In the genomic region with DNA sequence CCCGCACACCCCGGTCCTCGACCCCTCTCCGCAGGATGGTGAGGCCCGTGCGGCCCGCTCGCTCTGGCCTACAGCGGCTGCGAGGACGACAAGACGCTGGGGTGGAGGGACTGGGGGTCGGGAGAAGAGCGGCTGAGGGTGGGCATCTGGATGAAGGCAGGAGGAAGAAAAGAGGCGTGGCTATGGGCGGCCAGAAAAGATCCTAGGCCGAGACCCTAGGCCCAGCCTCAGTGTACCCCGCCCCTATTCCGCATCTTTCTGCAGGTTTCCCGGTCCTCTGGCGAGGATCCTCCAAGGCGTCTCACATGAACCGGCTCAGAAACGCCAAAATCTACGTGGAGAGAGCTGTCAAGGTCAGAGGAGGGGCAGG, we compare ENCODE assay signal across 8 cellular contexts. TPM values are rescaled to one million over a fixed set of nuclear protein-coding genes. Genes with fewer than 3 reads are reported as not detected.
DNase-seq lines count a peak whose midpoint lies in the region; ATAC-seq and TF ChIP-seq lines count a peak whose summit lies in the region.

No MANE protein-coding gene starts in this region.

- peaks cover 0 to 54% (median 34%) of the 10 kb centered on the region in 9 donors for H3K36me3 ChIP-seq in heart left ventricle
- H3K36me3 ChIP-seq in mesodermal cell (ENCODE audit: control insufficient read depth, insufficient read depth, low read length) = peaks cover 36% of the 10 kb centered on the region
- H3K36me3 ChIP-seq in uterus = no peaks in the 10 kb centered on the region

- TF ChIP-seq POLR2A in heart left ventricle (IDR thresholded peaks at IDR 0.05) (no peak), uterus (IDR thresholded peaks at IDR 0.05) (no peak)

- TF ChIP-seq CTCF in heart left ventricle (IDR thresholded peaks at IDR 0.05) (no peak), uterus (IDR thresholded peaks at IDR 0.05) (no peak)

- H3K4me1 ChIP-seq in heart left ventricle (peaks cover 0 to 23% (median 7%) of the 10 kb centered on the region in 12 donors), mesodermal cell (ENCODE audit: control insufficient read depth, insufficient read depth, low read length, poor library complexity, severe bottlenecking) (peaks cover 11% of the 10 kb centered on the region), uterus (peaks cover 0 to 4% of the 10 kb centered on the region in 2 donors)

- 5 to 7% (median 5%) methylated on average over 25 of the region's 25 CpGs for WGBS in heart left ventricle, 4 donors
- 11 to 21% methylated on average over 15 to 16 of the region's 25 CpGs for WGBS in mesodermal cell (ENCODE audit: insufficient coverage in 2 of 2), 2 experiments

- H3K9me3 ChIP-seq in heart left ventricle (no peaks in the 10 kb centered on the region), mesodermal cell (ENCODE audit: control insufficient read depth, low read length) (no peaks in the 10 kb centered on the region), uterus (no peaks in the 10 kb centered on the region)

- H3K4me3 ChIP-seq in heart left ventricle (peak overlapping the region; percentile 48 to 98 (median 84)), mesodermal cell (ENCODE audit: extremely low read depth, insufficient read depth, low read length, poor library complexity, severe bottlenecking) (peak overlapping the region; percentile 47), uterus (peak overlapping the region; percentile 51 to 68)

- intact Hi-C loops in heart left ventricle (cut with DNase I) = loop anchor here in 1 of 10 donors (5.0 kb wide), 1 partner anchor 107 kb away; the partner anchor contains the start of gene IL17RC
- intact Hi-C loops in cardiac septum (cut with DNase I) = loop anchor here (1.0 kb wide), 1 partner anchor 18 kb away; the partner anchor contains the start of gene TADA3
- intact Hi-C loops in uterus (cut with DNase I; ENCODE audit: low total_unique reads) = no loop called here

- ATAC-seq in heart left ventricle (peak in 3 of 4 donors; percentile 3 to 12 (median 9)), HG03108 (IDR thresholded peaks at IDR 0.05; ENCODE audit: unreplicated experiment) (no peak)

- H3K27ac ChIP-seq in heart left ventricle = peak overlapping the region; percentile 72 to 98 (median 94)
- H3K27ac ChIP-seq in mesodermal cell (ENCODE audit: low read depth, low read length, severe bottlenecking) = no peak overlapping the region
- peak overlapping the region; percentile 90 to 96 for H3K27ac ChIP-seq in uterus

- H3K27me3 ChIP-seq in heart left ventricle (no peaks in the 10 kb centered on the region), uterus (no peaks in the 10 kb centered on the region)

- DNase-seq in heart left ventricle = no peak
- no peak for DNase-seq in cardiac septum (ENCODE audit: low spot score)
- DNase-seq in cerebellar cortex (ENCODE audit: low spot score) = peak; percentile 31
- DNase-seq in uterus = no peak
- no peak for DNase-seq in epidermal melanocyte (ENCODE audit: insufficient read length, low spot score)
- no peak for DNase-seq in KG1 (lab: John Stamatoyannopoulos, UW)

RNA-seq across cellular contexts. Expression of gene TTLL3, which starts 0.3 kb away (rescaled TPM):
- 10 to 100 TPM in 5 of 9 donors, 1 to 10 TPM in 4; 7.0 to 30.3 (median 11.8) TPM for total RNA-seq in heart left ventricle
- 10 to 100 TPM in 1 of 2 donors, 1 to 10 TPM in 1; 4.7 to 17.3 TPM for polyA plus RNA-seq in heart left ventricle
- 19.5 TPM for total RNA-seq in cardiac septum
- 29.2 TPM for polyA plus RNA-seq in mesodermal cell (2013, experiment 1 of 2)
- polyA plus RNA-seq in mesodermal cell (2013, experiment 2 of 2) = 26.3 TPM
- total RNA-seq in uterus = 100 to 1,000 TPM in 1 of 4 donors, 10 to 100 TPM in 3; 67.1 to 349 (median 83.7) TPM

RNA-seq across cellular contexts. Expression of gene ARPC4, which starts 17.5 kb away (rescaled TPM):
- total RNA-seq in heart left ventricle (100 to 1,000 TPM in 1 of 9 donors, 10 to 100 TPM in 8; 48.8 to 147 (median 79.7) TPM), cardiac septum (79.8 TPM), uterus (100 to 1,000 TPM in 3 of 4 donors, 10 to 100 TPM in 1; 44.7 to 176 (median 142) TPM)
- 100 to 1,000 TPM in 1 of 2 donors, 10 to 100 TPM in 1; 30.0 to 151 TPM for polyA plus RNA-seq in heart left ventricle
- polyA plus RNA-seq in mesodermal cell (2013, experiment 1 of 2) = 125 TPM
- polyA plus RNA-seq in mesodermal cell (2013, experiment 2 of 2) = 108 TPM

RNA-seq across cellular contexts. Expression of gene TADA3, which starts 18.1 kb away (rescaled TPM):
- total RNA-seq in heart left ventricle (10 to 100 TPM; 32.8 to 61.5 (median 45.9) TPM), cardiac septum (50.1 TPM), uterus (10 to 100 TPM; 35.9 to 65.4 (median 55.3) TPM)
- polyA plus RNA-seq in heart left ventricle = 10 to 100 TPM; 37.2 to 53.3 TPM
- polyA plus RNA-seq in mesodermal cell (2013, experiment 1 of 2) = 86.4 TPM
- 69.4 TPM for polyA plus RNA-seq in mesodermal cell (2013, experiment 2 of 2)

RNA-seq across cellular contexts. Expression of gene RPUSD3, which starts 33.5 kb away (rescaled TPM):
- total RNA-seq in heart left ventricle (10 to 100 TPM; 25.8 to 68.6 (median 31.1) TPM), cardiac septum (28.3 TPM), uterus (10 to 100 TPM in 3 of 4 donors, 1 to 10 TPM in 1; 9.7 to 35.8 (median 26.9) TPM)
- 10 to 100 TPM; 41.1 to 43.5 TPM for polyA plus RNA-seq in heart left ventricle
- 64.8 TPM for polyA plus RNA-seq in mesodermal cell (2013, experiment 1 of 2)
- polyA plus RNA-seq in mesodermal cell (2013, experiment 2 of 2) = 52.7 TPM

RNA-seq across cellular contexts. Expression of gene CAMK1, which starts 40.6 kb away (rescaled TPM):
- 10 to 100 TPM in 7 of 9 donors, 1 to 10 TPM in 2; 9.7 to 26.3 (median 14.7) TPM for total RNA-seq in heart left ventricle
- polyA plus RNA-seq in heart left ventricle = 10 to 100 TPM; 13.8 to 17.5 TPM
- 10.0 TPM for total RNA-seq in cardiac septum
- polyA plus RNA-seq in mesodermal cell (2013, experiment 1 of 2) = 14.9 TPM
- 11.6 TPM for polyA plus RNA-seq in mesodermal cell (2013, experiment 2 of 2)
- 10 to 100 TPM; 19.1 to 63.0 (median 56.7) TPM for total RNA-seq in uterus
